27 cellular contexts compared by ENCODE assay signal in the genomic region with DNA sequence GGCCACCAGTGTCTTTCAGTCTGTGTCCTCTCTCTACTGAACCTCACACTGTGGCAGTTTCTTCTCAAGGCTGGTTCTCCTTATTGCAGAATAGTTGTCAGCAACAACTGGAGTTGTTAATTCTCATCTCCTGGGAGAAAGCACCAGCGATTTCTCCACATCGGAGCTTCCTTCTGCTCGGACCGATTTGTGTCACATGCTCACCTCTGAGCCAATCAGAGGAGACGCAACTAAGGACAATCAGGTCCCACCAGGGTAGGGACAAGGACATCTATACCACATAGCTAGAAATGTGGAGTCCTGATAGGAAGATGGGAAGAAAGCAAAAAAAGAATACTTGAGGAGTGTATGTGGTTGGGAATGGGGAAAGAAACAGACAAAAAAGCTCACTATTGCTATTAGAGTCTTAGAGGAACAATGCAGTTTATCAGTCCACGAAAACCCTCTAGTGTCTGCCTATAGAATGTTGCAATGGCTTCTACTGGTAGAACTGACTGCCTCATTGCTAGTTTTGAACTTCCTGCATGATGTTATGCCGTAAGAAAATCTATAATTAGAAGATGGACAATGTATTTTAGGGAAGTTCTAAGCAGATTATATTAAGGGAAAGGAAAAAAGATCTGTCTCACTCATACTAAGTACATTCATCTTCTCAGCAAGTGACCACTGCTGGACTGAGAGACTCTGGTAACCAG.
DNase-seq lines count a peak whose midpoint lies in the region; ATAC-seq and TF ChIP-seq lines count a peak whose summit lies in the region.
"Had no signal": no experiment of that assay in that cellular context is flagged by ENCODE, and none has a peak within 500 bp of the region (broad histone marks: within the 10 kb centered on the region; RNA-seq: fewer than 3 reads in every experiment).

No MANE protein-coding gene starts in this region.

- no peaks in the 10 kb centered on the region for H3K79me2 ChIP-seq in smooth muscle cell (ENCODE audit: low read depth)
- H3K79me2 ChIP-seq: hepatocyte had no signal

- no peaks in the 10 kb centered on the region for H3K9me3 ChIP-seq in adrenal gland (replicated peaks in 1 of 3)
- no peaks in the 10 kb centered on the region for H3K9me3 ChIP-seq in smooth muscle cell (replicated peaks; ENCODE audit: low read depth)
- H3K9me3 ChIP-seq: breast epithelium, neutrophil, vagina had no signal

- H3K27ac ChIP-seq in adrenal gland (peak overlapping the region in 2 of 5 donors; percentile 9 to 46), smooth muscle cell (ENCODE audit: low read depth) (no peak overlapping the region), foreskin keratinocyte (no peak overlapping the region)
- H3K27ac ChIP-seq: breast epithelium, hepatocyte, neutrophil, PC-9, vagina had no signal

- no peaks in the 10 kb centered on the region for H3F3A ChIP-seq in smooth muscle cell (ENCODE audit: low read depth)

- no peak for TF ChIP-seq POLR2A in adrenal gland (IDR thresholded peaks at IDR 0.05)

- TF ChIP-seq CTCF in adrenal gland (IDR thresholded peaks at IDR 0.05), result no peak
- no peak for TF ChIP-seq CTCF in nephron progenitor cell (IDR thresholded peaks at IDR 0.05)
- TF ChIP-seq CTCF in smooth muscle cell (IDR thresholded peaks at IDR 0.05; ENCODE audit: borderline replicate concordance, insufficient read depth, poor library complexity, severe bottlenecking), result no peak
- no peak for TF ChIP-seq CTCF in foreskin keratinocyte (conservative IDR thresholded peaks at IDR 0.05)

- H3K27ac Mint-ChIP-seq in nephron progenitor cell, result peak overlapping the region; percentile 61
- H3K27ac Mint-ChIP-seq: activated CD4-positive, alpha-beta memory T cell treated with anti-CD3 and anti-CD28 coated beads, Interleukin-2, amount 10 ng/mL, durations not matched to agents 7 days and 5 days; activated naive CD4-positive, alpha-beta T cell treated with anti-CD3 and anti-CD28 coated beads, Interleukin-2, amount 50 U/mL, for 24 hours; activated T-helper 2 cell treated with anti-CD3 and anti-CD28 coated beads, Interferon-gamma antibody, Interleukin-2, Interleukin-4, amounts not matched to agents 10 μg/mL and 5 μg/mL and 100 μg/mL, durations not matched to agents 14 hours and 24 hours and 36 hours; CD4-positive, CD25-positive, alpha-beta regulatory T cell; progenitor cell of endocrine pancreas; T-cell had no signal

- DNase-seq in KBM-7, result peak; percentile 36
- DNase-seq in NOMO-1 treated with dmso at 0.1 percent for 144 hours (lab: John Stamatoyannopoulos, UW; ENCODE audit: unreplicated experiment), result peak; percentile 60
- DNase-seq in adrenal gland, result peak in 4 of 7 donors; percentile 9 to 43 (median 24)
- DNase-seq in nephron progenitor cell, result no peak
- DNase-seq in smooth muscle cell (lab: John Stamatoyannopoulos, UW; ENCODE audit: unreplicated experiment), result no peak
- no peak for DNase-seq in foreskin keratinocyte
- DNase-seq in activated CD8-positive, alpha-beta memory T cell treated with anti-CD3 and anti-CD28 coated beads, Interleukin-2, amount 50 U/mL, for 4 hours, result no peak
- DNase-seq in NCI-H1694 (lab: John Stamatoyannopoulos, UW), result no peak
- DNase-seq: activated CD4-positive, alpha-beta memory T cell treated with anti-CD3 and anti-CD28 coated beads, Interleukin-2, amount 10 ng/mL, durations not matched to agents 7 days and 5 days; activated CD4-positive, CD25-positive, alpha-beta regulatory T cell treated with anti-CD3 and anti-CD28 coated beads, Interleukin-2, amount 50 U/mL, for 72 hours; CD4-positive, CD25-positive, alpha-beta regulatory T cell; effector memory CD4-positive, alpha-beta T cell; foreskin fibroblast; left colon; NCI-H2029 treated with DMSO at 0.1 percent for 48 hours; PC-9; SHP77 treated with DMSO at 0.1 percent for 48 hours; stimulated activated CD4-positive, alpha-beta T cell treated with anti-CD3 and anti-CD28 coated beads, Interleukin-15, amount 100 ng/mL, for 24 hours; stimulated activated naive CD4-positive, alpha-beta T cell treated with Interleukin-2 at 50 U/mL for 16 hours; T-cell had no signal

- ATAC-seq in foreskin keratinocyte, result no peak
- ATAC-seq: left colon, T-cell had no signal

- WGBS in adrenal gland, 4 donors, result 68 to 77% (median 72%) methylated on average over 7 of the region's 7 CpGs
- 94% methylated on average over 7 of the region's 7 CpGs for WGBS in smooth muscle cell (ENCODE audit: low lambda C conversion rate)

- H3K4me3 ChIP-seq in adrenal gland (no peak overlapping the region), smooth muscle cell (no peak overlapping the region)
- H3K4me3 ChIP-seq: breast epithelium, hepatocyte, PC-9, vagina had no signal

- H3K4me1 ChIP-seq in adrenal gland (replicated peaks in 1 of 2), result no peaks in the 10 kb centered on the region
- no peaks in the 10 kb centered on the region for H3K4me1 ChIP-seq in smooth muscle cell (ENCODE audit: low read depth)
- H3K4me1 ChIP-seq in foreskin keratinocyte, result peaks cover 8% of the 10 kb centered on the region
- H3K4me1 ChIP-seq: breast epithelium, vagina had no signal

- no peaks in the 10 kb centered on the region for H3K27me3 ChIP-seq in adrenal gland
- no peaks in the 10 kb centered on the region for H3K27me3 ChIP-seq in smooth muscle cell (ENCODE audit: low read depth)
- H3K27me3 ChIP-seq in foreskin keratinocyte, result peaks cover 10% of the 10 kb centered on the region
- H3K27me3 ChIP-seq: breast epithelium, hepatocyte, vagina had no signal

- no peak overlapping the region for H3K4me2 ChIP-seq in smooth muscle cell
- H3K4me2 ChIP-seq: hepatocyte, PC-9 had no signal

- no peaks in the 10 kb centered on the region for H4K20me1 ChIP-seq in smooth muscle cell (ENCODE audit: low read depth)

- H3K36me3 ChIP-seq in adrenal gland (replicated peaks in 1 of 2), result no peaks in the 10 kb centered on the region
- H3K36me3 ChIP-seq in smooth muscle cell (ENCODE audit: low read depth), result no peaks in the 10 kb centered on the region
- H3K36me3 ChIP-seq: breast epithelium, neutrophil, vagina had no signal

- H2AFZ ChIP-seq in smooth muscle cell (ENCODE audit: low read depth), result no peak overlapping the region
- H2AFZ ChIP-seq: hepatocyte, PC-9 had no signal

- in situ Hi-C loops in KBM-7 (cut with MboI; ENCODE audit: low pct_unique_long_range_greater_than_20kb, low sequenced_read_pairs), result no loop called here

- peaks cover 10% of the 10 kb centered on the region for H3K9me3 Mint-ChIP-seq in nephron progenitor cell
- H3K9me3 Mint-ChIP-seq: activated CD4-positive, alpha-beta memory T cell treated with anti-CD3 and anti-CD28 coated beads, Interleukin-2, amount 10 ng/mL, durations not matched to agents 7 days and 5 days; activated naive CD4-positive, alpha-beta T cell treated with anti-CD3 and anti-CD28 coated beads, Interleukin-2, amount 50 U/mL, for 24 hours; activated T-helper 2 cell treated with anti-CD3 and anti-CD28 coated beads, Interferon-gamma antibody, Interleukin-2, Interleukin-4, amounts not matched to agents 10 μg/mL and 5 μg/mL and 100 μg/mL, durations not matched to agents 14 hours and 24 hours and 36 hours; T-cell had no signal

- peaks cover 3% of the 10 kb centered on the region for H3K27me3 Mint-ChIP-seq in nephron progenitor cell (ENCODE audit: low read depth, poor library complexity)
- H3K27me3 Mint-ChIP-seq: progenitor cell of endocrine pancreas had no signal

- intact Hi-C loops in adrenal gland (cut with DNase I), result no loop called here

- H3K9ac ChIP-seq in smooth muscle cell (ENCODE audit: low read depth), result no peak overlapping the region

- no peaks in the 10 kb centered on the region for H3K4me1 Mint-ChIP-seq in nephron progenitor cell
- H3K4me1 Mint-ChIP-seq: activated CD4-positive, alpha-beta memory T cell treated with anti-CD3 and anti-CD28 coated beads, Interleukin-2, amount 10 ng/mL, durations not matched to agents 7 days and 5 days; activated naive CD4-positive, alpha-beta T cell treated with anti-CD3 and anti-CD28 coated beads, Interleukin-2, amount 50 U/mL, for 24 hours; T-cell had no signal

- no peak overlapping the region for H3K4me3 Mint-ChIP-seq in nephron progenitor cell
- H3K4me3 Mint-ChIP-seq: activated CD4-positive, alpha-beta memory T cell treated with anti-CD3 and anti-CD28 coated beads, Interleukin-2, amount 10 ng/mL, durations not matched to agents 7 days and 5 days; activated naive CD4-positive, alpha-beta T cell treated with anti-CD3 and anti-CD28 coated beads, Interleukin-2, amount 50 U/mL, for 24 hours; CD4-positive, CD25-positive, alpha-beta regulatory T cell; T-cell had no signal

- H3K36me3 Mint-ChIP-seq in nephron progenitor cell (ENCODE audit: low read depth), result no peaks in the 10 kb centered on the region
- H3K36me3 Mint-ChIP-seq: activated naive CD4-positive, alpha-beta T cell treated with anti-CD3 and anti-CD28 coated beads, Interleukin-2, amount 50 U/mL, for 24 hours; CD4-positive, CD25-positive, alpha-beta regulatory T cell; T-cell had no signal

Comparison
In these comparisons a context has a peak if more than half of its experiments do, and no peak if none do; other contexts are left out.
1. DNase-seq: peak in KBM-7 (single experiment), NOMO-1 treated with dmso at 0.1 percent for 144 hours (single experiment) and adrenal gland (4 of 7); none in nephron progenitor cell (single experiment), smooth muscle cell (single experiment), foreskin keratinocyte (0 of 2), activated CD8-positive, alpha-beta memory T cell treated with anti-CD3 and anti-CD28 coated beads, Interleukin-2, amount 50 U/mL, for 4 hours (single experiment) and NCI-H1694 (single experiment).